37 cellular contexts compared by ENCODE assay signal in genomic region chr6:137040393-137040792, GRCh38. TPM values are rescaled to one million over a fixed set of nuclear protein-coding genes. Genes with fewer than 3 reads are reported as not detected.
DNase-seq lines count a peak whose midpoint lies in the region; ATAC-seq, FAIRE-seq and TF ChIP-seq lines count a peak whose summit lies in the region.
"Had no signal": no experiment of that assay in that cellular context is flagged by ENCODE, and none has a peak within 500 bp of the region (broad histone marks: within the 10 kb centered on the region; RNA-seq: fewer than 3 reads in every experiment).

No MANE protein-coding gene starts in this region.

- TF ChIP-seq CTCF in GM12864 (IDR thresholded peaks at IDR 0.05; ENCODE audit: low read depth, low read length, missing control alignments) (peak; percentile 17), HFFc6 (IDR thresholded peaks at IDR 0.05) (peak; percentile 43), H1 (IDR thresholded peaks at IDR 0.05; ENCODE audit: control extremely low read depth in 1 of 3, insufficient read depth in 1 of 3, low read depth in 1 of 3, low read length in 3 of 3) (no peak), neural progenitor cell (IDR thresholded peaks at IDR 0.05) (peak; percentile 9)

- H3K23ac ChIP-seq in H1 (ENCODE audit: insufficient read length) = no peak overlapping the region

- no peaks in the 10 kb centered on the region for H3K9me3 Mint-ChIP-seq in HFFc6
- peaks cover 11% of the 10 kb centered on the region for H3K9me3 Mint-ChIP-seq in neural progenitor cell
- H3K9me3 Mint-ChIP-seq: activated B cell treated with CpG ODN at 0.5 μM for 24 hours; activated naive CD8-positive, alpha-beta T cell treated with anti-CD3 and anti-CD28 coated beads, Interleukin-2, amount 50 U/mL, for 24 hours; activated T-cell treated with anti-CD3 and anti-CD28 coated beads, Interleukin-2, amount 50 U/mL, for 72 hours; dendritic cell treated with granulocyte-macrophage colony-stimulating factor and Interleukin-4, amounts not matched to agents 40 ng/mL and 50 ng/mL, for 4 days had no signal

- H3F3A ChIP-seq in neural progenitor cell (ENCODE audit: low read depth) = no peaks in the 10 kb centered on the region

- no peak overlapping the region for H4K5ac ChIP-seq in H1 (ENCODE audit: insufficient read length, low read depth, low read length)

- no peaks in the 10 kb centered on the region for H3K36me3 Mint-ChIP-seq in HFFc6 (ENCODE audit: low read depth)
- peaks cover 2% of the 10 kb centered on the region for H3K36me3 Mint-ChIP-seq in neural progenitor cell

- peaks cover 5% of the 10 kb centered on the region; the same call in 1 of the 2 replicates for H3K23me2 ChIP-seq in H1 (ENCODE audit: low read depth, low read length)

- H2AFZ ChIP-seq in H1 (ENCODE audit: low read length) = no peak overlapping the region
- H2AFZ ChIP-seq in neural progenitor cell (replicated peaks) = no peak overlapping the region

- no peak overlapping the region for H2BK120ac ChIP-seq in H1 (replicated peaks; ENCODE audit: low read depth, low read length)

- no peak overlapping the region for H2BK12ac ChIP-seq in H1 (ENCODE audit: low read depth, low read length)

- no peak overlapping the region for H2AK5ac ChIP-seq in H1 (ENCODE audit: low read depth, low read length)

- H3K27ac ChIP-seq in H1 (ENCODE audit: low read depth, low read length) (no peak overlapping the region), neural progenitor cell (no peak overlapping the region)
- H3K27ac ChIP-seq: pancreas, SK-N-MC, skin epidermis, suprapubic skin had no signal

- ATAC-seq in GM18868 (IDR thresholded peaks at IDR 0.05; ENCODE audit: unreplicated experiment) (no peak), GM18873 (IDR thresholded peaks at IDR 0.05; ENCODE audit: low FRiP score, unreplicated experiment) (no peak), HG03139 (IDR thresholded peaks at IDR 0.05; ENCODE audit: unreplicated experiment) (no peak), HG02588 (IDR thresholded peaks at IDR 0.05; ENCODE audit: unreplicated experiment) (no peak)
- ATAC-seq: activated naive CD8-positive, alpha-beta T cell treated with anti-CD3 and anti-CD28 coated beads, Interleukin-2, amount 50 U/mL, for 24 hours; activated T-cell treated with anti-CD3 and anti-CD28 coated beads, Interleukin-2, amount 50 U/mL, for 72 hours; left colon; pancreas; PC-3 had no signal

- H3K4me1 ChIP-seq in H1 (replicated peaks in 1 of 4; ENCODE audit: control insufficient read depth in 3 of 4, insufficient read depth in 4 of 4, low read length in 3 of 4) (no peaks in the 10 kb centered on the region), neural progenitor cell (peaks cover 6% of the 10 kb centered on the region)
- H3K4me1 ChIP-seq: Caco-2, HAP-1, pancreas had no signal

- no peaks in the 10 kb centered on the region for H3K9me3 ChIP-seq in H1 (ENCODE audit: insufficient read depth in 2 of 2, low read depth in 1 of 2, low read length in 1 of 2)
- H3K9me3 ChIP-seq in neural progenitor cell (ENCODE audit: low read depth) = no peaks in the 10 kb centered on the region
- H3K9me3 ChIP-seq: Caco-2, HAP-1, pancreas, suprapubic skin had no signal

- no peak overlapping the region for H4K8ac ChIP-seq in H1 (ENCODE audit: extremely low read depth, insufficient read depth, low read length)

- no peak overlapping the region for H3K14ac ChIP-seq in H1 (ENCODE audit: insufficient read length)

- H3K18ac ChIP-seq in H1 (ENCODE audit: extremely low read depth, low read length) = no peak overlapping the region

- no peak for TF ChIP-seq EP300 in H1 (IDR thresholded peaks at IDR 0.05; ENCODE audit: borderline replicate concordance in 1 of 2, low read depth in 2 of 2, low read length in 2 of 2)

- no peak overlapping the region for H2BK20ac ChIP-seq in H1 (ENCODE audit: low read length)

- no peak for TF ChIP-seq RAD21 in H1 (IDR thresholded peaks at IDR 0.05 in 1 of 2, conservative IDR thresholded peaks at IDR 0.05 in 1 of 2; ENCODE audit: low read depth in 2 of 2, low read length in 2 of 2)

- CTCF ChIA-PET in H1 (lab: Charles Lee; ENCODE audit: partially characterized antibody) = interaction anchor here (1.4 to 2.8 kb wide), 4 partner anchors 9 to 81 kb away, joined by 3 to 10 read pairs (median 4); no protein-coding TSS in a partner anchor

- H3K4me3 ChIP-seq in GM12864 (ENCODE audit: low read depth, low read length) (no peak overlapping the region), H1 (ENCODE audit: extremely low read depth in 1 of 4, insufficient read depth in 2 of 4, low read depth in 3 of 4, low read length in 4 of 4) (no peak overlapping the region), neural progenitor cell (no peak overlapping the region)
- H3K4me3 ChIP-seq: HAP-1, pancreas, SK-N-MC, skin epidermis, suprapubic skin had no signal

- H3K4me1 Mint-ChIP-seq in HFFc6 (ENCODE audit: low read depth) (peaks cover 5% of the 10 kb centered on the region), neural progenitor cell (peaks cover 3% of the 10 kb centered on the region)

- POLR2A ChIA-PET in H1 (lab: Charles Lee; ENCODE audit: partially characterized antibody) = no interaction called here

- H3K36me3 ChIP-seq in H1 (ENCODE audit: control insufficient read depth in 2 of 4, insufficient read depth in 4 of 4, low read length in 3 of 4) = no peaks in the 10 kb centered on the region
- no peaks in the 10 kb centered on the region for H3K36me3 ChIP-seq in neural progenitor cell
- H3K36me3 ChIP-seq: HAP-1, pancreas, suprapubic skin had no signal

- H3K27me3 ChIP-seq in H1 (replicated peaks in 1 of 4; ENCODE audit: control insufficient read depth in 3 of 4, extremely low read depth in 1 of 4, insufficient read depth in 3 of 4, low read length in 3 of 4) = peaks cover 0 to 27% (median 16%) of the 10 kb centered on the region in 4 experiments; a peak in 6 of 7 replicates
- peaks cover 45% of the 10 kb centered on the region for H3K27me3 ChIP-seq in neural progenitor cell

- H3K27ac Mint-ChIP-seq in HFFc6 = no peak overlapping the region
- no peak overlapping the region for H3K27ac Mint-ChIP-seq in neural progenitor cell
- H3K27ac Mint-ChIP-seq: activated B cell treated with CpG ODN at 0.5 μM for 24 hours; activated naive CD8-positive, alpha-beta T cell treated with anti-CD3 and anti-CD28 coated beads, Interleukin-2, amount 50 U/mL, for 24 hours; activated T-cell treated with anti-CD3 and anti-CD28 coated beads, Interleukin-2, amount 50 U/mL, for 72 hours; dendritic cell treated with granulocyte-macrophage colony-stimulating factor and Interleukin-4, amounts not matched to agents 40 ng/mL and 50 ng/mL, for 4 days; immature natural killer cell had no signal

- FAIRE-seq in H1 (lab: Jason Lieb, UNC) = peak; percentile 7
- FAIRE-seq: endometrium, G401.6, pancreas had no signal

- no peak overlapping the region for H2BK15ac ChIP-seq in H1 (ENCODE audit: low read length)

- no peaks in the 10 kb centered on the region for H3K79me1 ChIP-seq in H1 (ENCODE audit: low read depth, low read length)

- H4K91ac ChIP-seq in H1 (replicated peaks; ENCODE audit: insufficient read length, low read length) = no peak overlapping the region

- TF ChIP-seq POLR2A in H1 (IDR thresholded peaks at IDR 0.05; ENCODE audit: control extremely low read depth in 1 of 2, low read depth in 2 of 2, low read length in 2 of 2) = no peak

- peaks cover 16% of the 10 kb centered on the region for H3K27me3 Mint-ChIP-seq in HFFc6 (ENCODE audit: insufficient read depth)
- peaks cover 19% of the 10 kb centered on the region for H3K27me3 Mint-ChIP-seq in neural progenitor cell (ENCODE audit: insufficient read depth, low read depth)

- no peak overlapping the region for H3K4me2 ChIP-seq in H1 (ENCODE audit: insufficient read depth in 1 of 2, low read depth in 2 of 2, low read length in 2 of 2)
- H3K4me2 ChIP-seq in neural progenitor cell = no peak overlapping the region

- no peaks in the 10 kb centered on the region for H3K79me2 ChIP-seq in H1 (ENCODE audit: control insufficient read depth in 1 of 2, insufficient read depth in 2 of 2, low read length in 2 of 2)
- no peaks in the 10 kb centered on the region for H3K79me2 ChIP-seq in neural progenitor cell (ENCODE audit: low read depth)

- H2BK5ac ChIP-seq in H1 (ENCODE audit: low read depth, low read length) = no peak overlapping the region

- H4K20me1 ChIP-seq in H1 (replicated peaks in 1 of 2; ENCODE audit: control insufficient read depth in 1 of 2, insufficient read depth in 2 of 2, low read length in 2 of 2) (no peaks in the 10 kb centered on the region), neural progenitor cell (ENCODE audit: low read depth) (no peaks in the 10 kb centered on the region)

- H3K4me3 Mint-ChIP-seq in HFFc6 (no peak overlapping the region), neural progenitor cell (no peak overlapping the region)
- H3K4me3 Mint-ChIP-seq: activated B cell treated with CpG ODN at 0.5 μM for 24 hours; activated naive CD8-positive, alpha-beta T cell treated with anti-CD3 and anti-CD28 coated beads, Interleukin-2, amount 50 U/mL, for 24 hours; activated T-cell treated with anti-CD3 and anti-CD28 coated beads, Interleukin-2, amount 50 U/mL, for 72 hours; dendritic cell treated with granulocyte-macrophage colony-stimulating factor and Interleukin-4, amounts not matched to agents 40 ng/mL and 50 ng/mL, for 4 days; immature natural killer cell had no signal

- no peak overlapping the region for H3K56ac ChIP-seq in H1 (replicated peaks; ENCODE audit: insufficient read length, low read depth, low read length)

- no peak overlapping the region for H3K4ac ChIP-seq in H1 (replicated peaks; ENCODE audit: insufficient read length, low read depth, low read length)

- no peak overlapping the region for H3K9ac ChIP-seq in H1 (replicated peaks in 1 of 4; ENCODE audit: extremely low read depth in 1 of 4, low read depth in 3 of 4, low read length in 3 of 4)
- H3K9ac ChIP-seq in neural progenitor cell = no peak overlapping the region

- DNase-seq in GM12864 (ENCODE audit: low read depth) (no peak), HFFc6 (no peak), H1 (ENCODE audit: low read depth in 1 of 2, low spot score in 2 of 2) (no peak), neural progenitor cell (ENCODE audit: low spot score) (no peak)
- DNase-seq: activated B cell treated with CpG ODN at 0.5 μM for 24 hours; activated CD4-positive, alpha-beta T cell treated with anti-CD3 and anti-CD28 coated beads, Interleukin-2, amount 50 U/mL, for 1 hour; activated naive CD4-positive, alpha-beta T cell; activated naive CD8-positive, alpha-beta T cell treated with anti-CD3 and anti-CD28 coated beads, Interleukin-2, amount 50 U/mL, for 24 hours; activated T-cell treated with anti-CD3 and anti-CD28 coated beads, Interleukin-2, amount 50 U/mL, for 72 hours; C1 segment of cervical spinal cord; Caco-2; central memory CD4-positive, alpha-beta T cell; DMS53; immature natural killer cell; IMR-90; left colon; NCI-H1092 treated with DMSO at 0.1 percent for 48 hours; NCI-H1694 treated with DMSO at 0.1 percent for 48 hours; NCI-H524 treated with DMSO at 0.1 percent for 48 hours; NK-92 treated with Interleukin-12 subunit alpha and Interleukin-12 subunit beta, amount 100 ng/mL, for 24 hours; pancreas; PC-3; stimulated activated naive CD4-positive, alpha-beta T cell treated with Interleukin-2 at 50 U/mL for 16 hours; T-helper 1 cell had no signal

RNA-seq across cellular contexts. Expression of gene IL20RA, which starts 4.4 kb away (rescaled TPM):
- total RNA-seq in HFFc6 (2021; fragmentation: NEBNext Ultra II Directional; extraction: Animal tissue kit (Norgen Biotek cat#: 25700)) = not detected
- 1.5 and 1.7 TPM in 2 replicates for total RNA-seq in H1 (2021; fragmentation: NEBNext Ultra II Directional; extraction: Animal tissue kit (Norgen Biotek cat#: 25700))
- polyA plus RNA-seq in H1 (2011; rRNA removed) = 1.2 and 1.3 TPM in 2 replicates
- polyA plus RNA-seq in H1 (2011; cell fraction: cytosol; rRNA removed) = 1.1 TPM
- polyA plus RNA-seq in H1 (2011; cell fraction: nucleus; rRNA removed) = 1.1 TPM
- 1.9 to 2.9 TPM (median 2.1 TPM) in 4 replicates for polyA plus RNA-seq in H1 (2012, experiment 1 of 2)
- 1.0 TPM for polyA plus RNA-seq in H1 (2012, experiment 2 of 2)
- 2.1 TPM for polyA plus RNA-seq in H1 (2013, experiment 1 of 2)
- 2.7 TPM for polyA plus RNA-seq in H1 (2013, experiment 2 of 2)
- polyA minus RNA-seq in H1 (2011; rRNA and poly(A)+ RNA removed) = 0.60 and 1.3 TPM in 2 replicates
- polyA minus RNA-seq in H1 (2011; cell fraction: cytosol; rRNA and poly(A)+ RNA removed) = not detected
- 2.1 TPM for polyA minus RNA-seq in H1 (2011; cell fraction: nucleus; rRNA and poly(A)+ RNA removed)
- not detected in 2 replicates for total RNA-seq in neural progenitor cell (ENCODE audit: low replicate concordance)
- total RNA-seq: activated B cell treated with CpG ODN at 0.5 μM for 24 hours; activated T-cell treated with anti-CD3 and anti-CD28 coated beads, Interleukin-2, amount 50 U/mL, for 72 hours; IMR-90; renal cortical epithelial cell had no signal
- polyA plus RNA-seq: immature natural killer cell, neural cell had no signal

Comparison
In these comparisons a context has a peak if more than half of its experiments do, and no peak if none do; other contexts are left out.
1. CTCF ChIP-seq: peak in GM12864 (single experiment), HFFc6 (single experiment) and neural progenitor cell (single experiment); none in H1 (0 of 3).